In the genomic region with DNA sequence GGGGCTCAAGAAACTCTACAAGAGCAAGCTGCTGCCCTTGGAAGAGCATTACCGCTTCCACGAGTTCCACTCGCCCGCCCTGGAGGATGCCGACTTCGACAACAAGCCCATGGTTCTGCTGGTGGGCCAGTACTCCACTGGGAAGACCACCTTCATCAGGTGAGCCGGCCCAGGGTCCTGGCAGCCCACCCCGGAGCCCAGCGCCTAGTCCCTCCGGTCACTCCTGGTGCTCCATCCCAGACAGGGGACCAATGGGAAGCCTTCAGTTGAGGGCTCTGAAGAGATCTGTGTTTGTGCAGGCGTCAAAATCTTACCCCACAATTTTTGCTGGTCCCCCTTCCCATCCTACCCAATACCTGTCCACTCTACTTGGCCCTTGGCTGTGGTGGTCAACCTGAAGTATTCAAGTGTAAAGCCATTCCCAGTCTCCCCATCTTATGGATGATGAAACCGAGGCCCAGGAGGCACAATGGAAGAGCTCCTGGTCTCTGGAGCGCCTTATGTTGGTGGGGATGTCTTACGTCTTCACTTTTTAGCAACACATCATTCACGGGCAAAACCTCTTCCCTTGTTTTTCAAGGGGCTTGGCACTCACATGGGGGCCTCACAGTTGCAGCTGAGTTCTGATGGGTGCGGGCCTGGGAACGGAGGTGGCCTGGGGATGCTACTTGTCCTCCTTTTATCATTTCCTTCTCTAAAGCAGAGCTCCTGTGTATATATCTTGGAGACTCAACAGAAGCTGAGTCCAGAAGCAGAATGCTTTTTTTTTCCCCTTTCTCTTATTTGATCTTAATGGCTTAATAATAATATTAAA, we compare ENCODE assay signal across 8 cellular contexts. TPM values are rescaled to one million over a fixed set of nuclear protein-coding genes. Genes with fewer than 3 reads are reported as not detected.
DNase-seq lines count a peak whose midpoint lies in the region; ATAC-seq and TF ChIP-seq lines count a peak whose summit lies in the region.

No MANE protein-coding gene starts in this region.

- H3K4me3 Mint-ChIP-seq in osteocyte (ENCODE audit: unreplicated experiment) = peak overlapping the region; percentile 79

- no peaks in the 10 kb centered on the region for H3K36me3 Mint-ChIP-seq in osteocyte (ENCODE audit: unreplicated experiment)

- no peaks in the 10 kb centered on the region for H3K36me3 ChIP-seq in esophagus muscularis mucosa

- 65% methylated on average over 15 of the region's 17 CpGs for WGBS in esophagus muscularis mucosa

- peaks cover 28 to 47% (median 33%) of the 10 kb centered on the region in 4 donors for H3K4me1 ChIP-seq in esophagus muscularis mucosa

- H3K27me3 Mint-ChIP-seq in osteocyte (ENCODE audit: unreplicated experiment) = peaks cover 24% of the 10 kb centered on the region

- POLR2A ChIA-PET in RWPE1 (lab: Yijun Ruan, JAX; ENCODE audit: low non-redundant PET) = no interaction called here

- TF ChIP-seq EP300 in esophagus muscularis mucosa (IDR thresholded peaks at IDR 0.05) = no peak

- peak overlapping the region; percentile 6 for H3K27ac Mint-ChIP-seq in osteocyte (ENCODE audit: unreplicated experiment)

- no peaks in the 10 kb centered on the region for H3K9me3 ChIP-seq in esophagus muscularis mucosa

- TF ChIP-seq CTCF in C4-2B (conservative IDR thresholded peaks at IDR 0.05) (no peak), RWPE1 (conservative IDR thresholded peaks at IDR 0.05; ENCODE audit: low read depth) (no peak), esophagus muscularis mucosa (IDR thresholded peaks at IDR 0.05) (no peak), osteocyte (IDR thresholded peaks at IDR 0.05) (no peak)

- CTCF ChIA-PET in RWPE1 (lab: Yijun Ruan, JAX) = interaction anchor here (0.6 kb wide), 2 partner anchors 95 to 345 kb away, joined by 3 read pairs; no protein-coding TSS in a partner anchor

- TF ChIP-seq POLR2A in esophagus muscularis mucosa (IDR thresholded peaks at IDR 0.05; ENCODE audit: low read depth) = no peak

- H3K4me3 ChIP-seq in esophagus muscularis mucosa = peak overlapping the region; percentile 66 to 78 (median 72)

- no peaks in the 10 kb centered on the region for H3K27me3 ChIP-seq in esophagus muscularis mucosa

- DNase-seq in RWPE1 (ENCODE audit: low spot score) (no peak), esophagus muscularis mucosa (ENCODE audit: extremely low spot score) (peak; percentile 70), osteocyte (ENCODE audit: extremely low spot score, unreplicated experiment) (peak; percentile 27), NCI-H1930 (lab: John Stamatoyannopoulos, UW) (no peak), GM19238 (ENCODE audit: insufficient read length, low spot score) (no peak)

- H3K27ac ChIP-seq in C4-2B = peak overlapping the region; percentile 72
- peak overlapping the region; percentile 47 for H3K27ac ChIP-seq in RWPE1
- peak overlapping the region; percentile 44 to 71 (median 54) for H3K27ac ChIP-seq in esophagus muscularis mucosa (replicated peaks in 1 of 4)

- H3K4me1 Mint-ChIP-seq in osteocyte (ENCODE audit: unreplicated experiment) = peaks cover 41% of the 10 kb centered on the region

- no peaks in the 10 kb centered on the region for H3K9me3 Mint-ChIP-seq in osteocyte (ENCODE audit: unreplicated experiment)

- intact Hi-C loops in esophagus muscularis mucosa (cut with DNase I) = loop anchor here (1.0 kb wide), 1 partner anchor 98 kb away; no protein-coding TSS in a partner anchor

- ATAC-seq in GM21717 (IDR thresholded peaks at IDR 0.05; ENCODE audit: unreplicated experiment) = no peak
- ATAC-seq in GM21528 (IDR thresholded peaks at IDR 0.05; ENCODE audit: low FRiP score, unreplicated experiment) = no peak

RNA-seq across cellular contexts. Expression of a gene that starts 0.9 kb away (rescaled TPM):
- total RNA-seq in esophagus muscularis mucosa (1 to 10 TPM; 3.8 to 7.4 (median 4.6) TPM), osteocyte (25.9 and 26.2 TPM in 2 replicates)

RNA-seq across cellular contexts. Expression of a gene that starts 17.6 kb away (rescaled TPM):
- total RNA-seq in esophagus muscularis mucosa (under 1 TPM in 1 of 4 donors, not detected in 3; 0.42 TPM), osteocyte (0.13 and 0.24 TPM in 2 replicates)

Comparison
In these comparisons a context has a peak if more than half of its experiments do, and no peak if none do; other contexts are left out.
1. DNase-seq: peak in esophagus muscularis mucosa (single experiment) and osteocyte (single experiment); none in RWPE1 (single experiment), NCI-H1930 (0 of 2) and GM19238 (single experiment).
2. Peak in every context shown above with its lines, with median percentiles within 50 percentile points of each other: H3K27ac ChIP-seq.